19 cellular contexts compared by ENCODE assay signal in genomic region chr2:216328347-216328746, GRCh38. TPM values are rescaled to one million over a fixed set of nuclear protein-coding genes. Genes with fewer than 3 reads are reported as not detected.
DNase-seq lines count a peak whose midpoint lies in the region; ATAC-seq, FAIRE-seq and TF ChIP-seq lines count a peak whose summit lies in the region.
"Had no signal": no experiment of that assay in that cellular context is flagged by ENCODE, and none has a peak within 500 bp of the region (broad histone marks: within the 10 kb centered on the region; RNA-seq: fewer than 3 reads in every experiment).

No MANE protein-coding gene starts in this region.

- TF ChIP-seq EP300 in HepG2 (IDR thresholded peaks at IDR 0.05; ENCODE audit: low read depth in 2 of 2, low read length in 2 of 2) (no peak), HepG2 (CRISPR knock-in tag; IDR thresholded peaks at IDR 0.05; ENCODE audit: borderline replicate concordance) (no peak)

- 2% methylated on average over 5 of the region's 5 CpGs for WGBS in HepG2 (ENCODE audit: low lambda C conversion rate)
- 62% methylated on average over 5 of the region's 5 CpGs for WGBS in right lobe of liver (ENCODE audit: insufficient coverage, low coverage, low lambda C conversion rate, missing lambda C conversion rate)
- 72 to 79% methylated on average over 5 of the region's 5 CpGs for WGBS in pancreas, 2 donors

- TF ChIP-seq POLR2A in HepG2 (IDR thresholded peaks at IDR 0.05; ENCODE audit: insufficient read depth in 1 of 2, low read depth in 2 of 2, low read length in 2 of 2) (no peak), right lobe of liver (IDR thresholded peaks at IDR 0.05) (no peak), endothelial cell of umbilical vein (IDR thresholded peaks at IDR 0.05; ENCODE audit: low read depth, low read length) (no peak)

- no peak overlapping the region for H3K27ac ChIP-seq in HepG2 (ENCODE audit: extremely low read length, insufficient read depth, low read length)
- no peak overlapping the region for H3K27ac ChIP-seq in right lobe of liver
- no peak overlapping the region for H3K27ac ChIP-seq in RWPE2 (ENCODE audit: poor library complexity, severe bottlenecking)
- no peak overlapping the region for H3K27ac ChIP-seq in endothelial cell of umbilical vein (ENCODE audit: insufficient read depth, low read depth, low read length)
- no peak overlapping the region for H3K27ac ChIP-seq in pancreas
- H3K27ac ChIP-seq: BLaER1, colonic mucosa, SJSA1, uterus had no signal

- H4K20me1 ChIP-seq in HepG2 (ENCODE audit: insufficient read depth, low read length), result no peaks in the 10 kb centered on the region
- no peaks in the 10 kb centered on the region for H4K20me1 ChIP-seq in endothelial cell of umbilical vein (replicated peaks; ENCODE audit: control insufficient read depth, extremely low read depth, insufficient read depth, low read length)
- H4K20me1 ChIP-seq: BLaER1 had no signal

- FAIRE-seq in HepG2 (lab: Jason Lieb, UNC), result peak; percentile 21
- no peak for FAIRE-seq in endothelial cell of umbilical vein (lab: Jason Lieb, UNC)
- no peak for FAIRE-seq in pancreas (lab: Jason Lieb, UNC)

- no peak for TF ChIP-seq RAD21 in HepG2 (CRISPR knock-in tag; IDR thresholded peaks at IDR 0.05)

- peaks cover 0 to 5% of the 10 kb centered on the region in 2 experiments; a peak in 2 of 5 replicates for H3K27me3 ChIP-seq in HepG2 (ENCODE audit: control insufficient read depth in 1 of 2, insufficient read depth in 2 of 2, low read length in 2 of 2)
- no peaks in the 10 kb centered on the region for H3K27me3 ChIP-seq in right lobe of liver
- H3K27me3 ChIP-seq in RWPE2 (ENCODE audit: insufficient read depth, poor library complexity, severe bottlenecking), result no peaks in the 10 kb centered on the region
- no peaks in the 10 kb centered on the region for H3K27me3 ChIP-seq in endothelial cell of umbilical vein (ENCODE audit: control insufficient read depth in 2 of 2, insufficient read depth in 2 of 2, low read length in 2 of 2)
- no peaks in the 10 kb centered on the region for H3K27me3 ChIP-seq in pancreas
- H3K27me3 ChIP-seq: BLaER1, colonic mucosa, SJSA1, uterus had no signal

- H3K9me3 ChIP-seq in HepG2 (ENCODE audit: low read length) (no peaks in the 10 kb centered on the region), right lobe of liver (no peaks in the 10 kb centered on the region), RWPE2 (ENCODE audit: severe bottlenecking) (peaks cover 2% of the 10 kb centered on the region), endothelial cell of umbilical vein (replicated peaks; ENCODE audit: control insufficient read depth, insufficient read depth, low read length) (no peaks in the 10 kb centered on the region), pancreas (no peaks in the 10 kb centered on the region)
- H3K9me3 ChIP-seq: colonic mucosa, SJSA1, uterus had no signal

- no peaks in the 10 kb centered on the region for H3K79me2 ChIP-seq in HepG2 (ENCODE audit: insufficient read depth, low read length)
- peaks cover 8% of the 10 kb centered on the region for H3K79me2 ChIP-seq in endothelial cell of umbilical vein (ENCODE audit: control insufficient read depth, insufficient read depth, low read length)

- CTCF ChIA-PET in HepG2 (lab: Yijun Ruan, JAX; ENCODE audit: low intra/inter-chr PET ratio, low total read pairs), result no interaction called here
- CTCF ChIA-PET in endothelial cell of umbilical vein (lab: Charles Lee), result interaction anchor here (0.6 to 3.5 kb wide), 19 partner anchors 10 to 337 kb away, joined by 3 to 50 read pairs (median 3); partner anchors contain the start of gene SMARCAL1

- in situ Hi-C loops in HepG2 (cut with HindIII; ENCODE audit: extremely low pct_ligation_motif_present, low pct_unique_long_range_greater_than_20kb), result no loop called here
- in situ Hi-C loops in KBM-7 (cut with MboI; ENCODE audit: low pct_unique_long_range_greater_than_20kb, low sequenced_read_pairs), result no loop called here

- H3K4me1 ChIP-seq in HepG2 (ENCODE audit: insufficient read depth, low read length) (no peaks in the 10 kb centered on the region), right lobe of liver (no peaks in the 10 kb centered on the region), RWPE2 (ENCODE audit: insufficient read depth, poor library complexity, severe bottlenecking) (no peaks in the 10 kb centered on the region), endothelial cell of umbilical vein (ENCODE audit: control insufficient read depth, extremely low read depth, insufficient read depth, low read length) (no peaks in the 10 kb centered on the region), pancreas (no peaks in the 10 kb centered on the region)
- H3K4me1 ChIP-seq: BLaER1, colonic mucosa, SJSA1, uterus had no signal

- H3K4me3 ChIP-seq in HepG2 (replicated peaks in 1 of 3; ENCODE audit: insufficient read depth in 1 of 3, low read depth in 2 of 3, low read length in 3 of 3), result no peak overlapping the region
- H3K4me3 ChIP-seq in right lobe of liver, result no peak overlapping the region
- no peak overlapping the region for H3K4me3 ChIP-seq in RWPE2 (ENCODE audit: severe bottlenecking)
- H3K4me3 ChIP-seq in endothelial cell of umbilical vein (replicated peaks in 1 of 3; ENCODE audit: insufficient read depth in 1 of 3, low read depth in 1 of 3, low read length in 3 of 3), result no peak overlapping the region
- H3K4me3 ChIP-seq in pancreas, result no peak overlapping the region
- H3K4me3 ChIP-seq: BLaER1, colonic mucosa, SJSA1, uterus had no signal

- DNase-seq in HepG2 (ENCODE audit: low spot score) (peak; percentile 25), right lobe of liver (no peak), RWPE2 (ENCODE audit: low spot score) (no peak), endothelial cell of umbilical vein (ENCODE audit: low read depth, low spot score) (peak; percentile 20), pancreas (no peak), KBM-7 (no peak)
- DNase-seq: activated CD4-positive, alpha-beta T cell treated with anti-CD3 and anti-CD28 coated beads for 48 hours; activated gamma-delta T cell; colonic mucosa; GDM1; left colon; NCI-H1105 treated with DMSO at 0.1 percent for 48 hours; NCI-H524 treated with DMSO at 0.1 percent for 48 hours; nephron progenitor cell; uterus had no signal

- peak; percentile 90 for ATAC-seq in HepG2
- ATAC-seq in right lobe of liver, result no peak
- ATAC-seq in RWPE2 (ENCODE audit: low read depth), result peak; percentile 51; the same call in 1 of the 3 replicates
- no peak for ATAC-seq in pancreas
- no peak for ATAC-seq in GM19324 (IDR thresholded peaks at IDR 0.05; ENCODE audit: low FRiP score, unreplicated experiment)
- ATAC-seq in GM21619 (IDR thresholded peaks at IDR 0.05; ENCODE audit: unreplicated experiment), result no peak
- ATAC-seq: left colon had no signal

- TF ChIP-seq CTCF in HepG2 (CRISPR knock-in tag; IDR thresholded peaks at IDR 0.05), result peak; percentile 50
- peak in 1 of 4 donors; percentile 5 for TF ChIP-seq CTCF in right lobe of liver (IDR thresholded peaks at IDR 0.05)
- peak; percentile 48 for TF ChIP-seq CTCF in RWPE2 (IDR thresholded peaks at IDR 0.05; ENCODE audit: poor library complexity, severe bottlenecking)
- peak in 1 of 2 donors; percentile 9 for TF ChIP-seq CTCF in endothelial cell of umbilical vein (IDR thresholded peaks at IDR 0.05; ENCODE audit: extremely low read depth in 1 of 2, insufficient read depth in 1 of 2, low read depth in 1 of 2, low read length in 2 of 2)
- no peak for TF ChIP-seq CTCF in pancreas (IDR thresholded peaks at IDR 0.05)

- H3K4me2 ChIP-seq in HepG2 (ENCODE audit: low read depth, low read length), result no peak overlapping the region
- no peak overlapping the region for H3K4me2 ChIP-seq in endothelial cell of umbilical vein (ENCODE audit: insufficient read depth, low read length)
- H3K4me2 ChIP-seq: BLaER1 had no signal

- POLR2A ChIA-PET in HepG2 (lab: Yijun Ruan, JAX), result no interaction called here
- POLR2A ChIA-PET in endothelial cell of umbilical vein (lab: Charles Lee), result no interaction called here

- H3K9me1 ChIP-seq in endothelial cell of umbilical vein (replicated peaks; ENCODE audit: control insufficient read depth, extremely low read depth, insufficient read depth, low read length), result no peaks in the 10 kb centered on the region

- no peak overlapping the region for H3K9ac ChIP-seq in HepG2 (ENCODE audit: insufficient read depth, low read depth, low read length)
- no peak overlapping the region for H3K9ac ChIP-seq in endothelial cell of umbilical vein (replicated peaks; ENCODE audit: extremely low read depth, insufficient read depth, low read length)
- H3K9ac ChIP-seq: BLaER1 had no signal

- H2AFZ ChIP-seq in HepG2 (ENCODE audit: low read length) (no peak overlapping the region), endothelial cell of umbilical vein (ENCODE audit: low read depth, low read length) (no peak overlapping the region)

- intact Hi-C loops in HepG2 (cut with micrococcal nuclease; ENCODE audit: unreplicated experiment), result loop anchor here (1.0 kb wide), 1 partner anchor 76 kb away; no protein-coding TSS in a partner anchor
- intact Hi-C loops in right lobe of liver (cut with DNase I), result no loop called here
- intact Hi-C loops in endothelial cell of umbilical vein (cut with micrococcal nuclease), result loop anchor here (1.0 kb wide), 1 partner anchor 76 kb away; no protein-coding TSS in a partner anchor
- intact Hi-C loops in pancreas (cut with DNase I), result no loop called here

- dilution Hi-C loops in endothelial cell of umbilical vein (cut with MboI; ENCODE audit: extremely low pct_ligation_motif_present, low sequenced_read_pairs), result no loop called here

- BruUV-seq in HepG2 (replicated peaks; lab: Mats Ljungman, UMichigan) (no TSS peak), endothelial cell of umbilical vein (replicated peaks; lab: Mats Ljungman, UMichigan) (no TSS peak)

- H3K36me3 ChIP-seq in HepG2 (replicated peaks in 1 of 2; ENCODE audit: control insufficient read depth in 1 of 2, insufficient read depth in 2 of 2, low read length in 2 of 2) (no peaks in the 10 kb centered on the region), right lobe of liver (no peaks in the 10 kb centered on the region), RWPE2 (ENCODE audit: low read depth) (no peaks in the 10 kb centered on the region), endothelial cell of umbilical vein (ENCODE audit: control insufficient read depth in 2 of 2, extremely low read depth in 1 of 2, insufficient read depth in 2 of 2, low read length in 2 of 2) (no peaks in the 10 kb centered on the region), pancreas (no peaks in the 10 kb centered on the region)
- H3K36me3 ChIP-seq: BLaER1, colonic mucosa, SJSA1, uterus had no signal

RNA-seq across cellular contexts. Expression of gene MARCHF4, which starts 43.9 kb away (rescaled TPM):
- total RNA-seq in HepG2 (2016; rRNA removed; fragmentation: Illumina TruSeq; extraction: Trizol) (not detected in 2 replicates), right lobe of liver (not detected), endothelial cell of umbilical vein (21.5 and 25.2 TPM in 2 replicates), pancreas (1 to 10 TPM in 1 of 6 donors, under 1 TPM in 5; 0.19 to 1.2 (median 0.34) TPM)
- total RNA-seq in HepG2 (2016; cell fraction: cytosol; rRNA removed; fragmentation: Illumina TruSeq; extraction: Trizol; ENCODE audit: low read depth), result not detected in 2 replicates
- total RNA-seq in HepG2 (2016; cell fraction: insoluble cytoplasmic fraction; rRNA removed; fragmentation: Illumina TruSeq; extraction: Trizol), result not detected in 2 replicates
- not detected in 2 replicates for total RNA-seq in HepG2 (2016; cell fraction: membrane; rRNA removed; fragmentation: Illumina TruSeq; extraction: Trizol)
- total RNA-seq in HepG2 (2016; cell fraction: nucleus; rRNA removed; fragmentation: Illumina TruSeq; extraction: Trizol), result not detected in 2 replicates
- polyA plus RNA-seq in HepG2 (2011; rRNA removed) (not detected in 2 replicates), endothelial cell of umbilical vein (11.3 and 11.7 TPM in 2 replicates), pancreas (1 to 10 TPM; 1.7 to 4.1 TPM)
- polyA plus RNA-seq in HepG2 (2011; cell fraction: cytosol; rRNA removed), result not detected in 2 replicates
- polyA plus RNA-seq in HepG2 (2011; cell fraction: nucleus; rRNA removed), result not detected in 2 replicates
- polyA plus RNA-seq in HepG2 (2012), result not detected in 2 replicates
- polyA plus RNA-seq in HepG2 (2016; cell fraction: cytosol; fragmentation: Illumina TruSeq; extraction: Trizol; ENCODE audit: low read depth), result not detected in 2 replicates
- not detected in 2 replicates for polyA plus RNA-seq in HepG2 (2016; cell fraction: insoluble cytoplasmic fraction; fragmentation: Illumina TruSeq; extraction: Trizol; ENCODE audit: low read depth)
- not detected in 2 replicates for polyA plus RNA-seq in HepG2 (2016; cell fraction: membrane; fragmentation: Illumina TruSeq; extraction: Trizol; ENCODE audit: low read depth)
- not detected in 2 replicates for polyA plus RNA-seq in HepG2 (2016; cell fraction: nucleus; fragmentation: Illumina TruSeq; extraction: Trizol; ENCODE audit: insufficient read depth, low read depth)
- not detected in 2 replicates for polyA minus RNA-seq in HepG2 (2011; rRNA and poly(A)+ RNA removed; ENCODE audit: low replicate concordance)
- polyA minus RNA-seq in HepG2 (2011; cell fraction: cytosol; rRNA and poly(A)+ RNA removed), result not detected in 2 replicates
- not detected in 2 replicates for polyA minus RNA-seq in HepG2 (2011; cell fraction: nucleus; rRNA and poly(A)+ RNA removed)
- polyA plus RNA-seq in endothelial cell of umbilical vein (2011; cell fraction: cytosol; rRNA removed), result 12.3 and 12.4 TPM in 2 replicates
- 7.8 and 8.5 TPM in 2 replicates for polyA plus RNA-seq in endothelial cell of umbilical vein (2011; cell fraction: nucleus; rRNA removed)
- 21.6 and 29.0 TPM in 2 replicates for polyA plus RNA-seq in endothelial cell of umbilical vein (2012)
- polyA minus RNA-seq in endothelial cell of umbilical vein, result 10.8 and 12.8 TPM in 2 replicates
- polyA minus RNA-seq in endothelial cell of umbilical vein (2011; cell fraction: cytosol; rRNA and poly(A)+ RNA removed), result not detected
- 9.0 and 10.9 TPM in 2 replicates for polyA minus RNA-seq in endothelial cell of umbilical vein (2011; cell fraction: nucleus; rRNA and poly(A)+ RNA removed)

Comparison
In these comparisons a context has a peak if more than half of its experiments do, and no peak if none do; other contexts are left out.
1. ATAC-seq: peak in HepG2 (single experiment) and RWPE2 (single experiment); none in right lobe of liver (0 of 4), pancreas (0 of 4), GM19324 (single experiment) and GM21619 (single experiment).
2. DNase-seq: peak in HepG2 (single experiment) and endothelial cell of umbilical vein (single experiment); none in right lobe of liver (0 of 3), RWPE2 (single experiment), pancreas (0 of 6) and KBM-7 (single experiment).
3. intact Hi-C loops: an anchor here in HepG2 (1.0 kb wide) and endothelial cell of umbilical vein (1.0 kb wide); none called in right lobe of liver and pancreas.
4. CTCF ChIP-seq: peak in HepG2 (single experiment) and RWPE2 (single experiment); none in pancreas (0 of 4).
5. RNA of gene MARCHF4, which starts 43.9 kb away (total RNA-seq): 21.5 to 25.2 TPM in endothelial cell of umbilical vein; 0.19 to 1.2 TPM in pancreas, not detected in HepG2 and not detected in right lobe of liver; every median in the first group is over 10 times any median in the second.